In genomic region chr4:177974461-177974860, GRCh38 we compare ENCODE assay signal across 13 cellular contexts.
DNase-seq lines count a peak whose midpoint lies in the region; ATAC-seq, FAIRE-seq and TF ChIP-seq lines count a peak whose summit lies in the region.
"Had no signal": no experiment of that assay in that cellular context is flagged by ENCODE, and none has a peak within 500 bp of the region (broad histone marks: within the 10 kb centered on the region; RNA-seq: fewer than 3 reads in every experiment).

No MANE protein-coding gene starts in this region.

- FAIRE-seq in RCC 7860 (lab: Jason Lieb, UNC), result peak; percentile 76

- H3K27ac ChIP-seq in right atrium auricular region (no peak overlapping the region), suprapubic skin (no peak overlapping the region)
- H3K27ac ChIP-seq: GM23248 had no signal

- H3K27me3 ChIP-seq in right atrium auricular region (no peaks in the 10 kb centered on the region), suprapubic skin (no peaks in the 10 kb centered on the region)

- TF ChIP-seq CTCF in right atrium auricular region (IDR thresholded peaks at IDR 0.05), result no peak
- TF ChIP-seq CTCF in suprapubic skin (IDR thresholded peaks at IDR 0.05), result no peak

- in situ Hi-C loops in ACHN (cut with HindIII; ENCODE audit: low pct_ligation_motif_present, low pct_unique_long_range_greater_than_20kb, low sequenced_read_pairs), result no loop called here

- no peak for TF ChIP-seq EP300 in suprapubic skin (IDR thresholded peaks at IDR 0.05)

- no peak for TF ChIP-seq POLR2A in suprapubic skin (IDR thresholded peaks at IDR 0.05)

- H3K36me3 ChIP-seq in right atrium auricular region (no peaks in the 10 kb centered on the region), suprapubic skin (no peaks in the 10 kb centered on the region)

- no peak overlapping the region for H3K4me3 ChIP-seq in right atrium auricular region
- H3K4me3 ChIP-seq in suprapubic skin, result no peak overlapping the region
- H3K4me3 ChIP-seq: GM23248 had no signal

- H3K9me3 ChIP-seq in right atrium auricular region, result no peaks in the 10 kb centered on the region
- no peaks in the 10 kb centered on the region for H3K9me3 ChIP-seq in suprapubic skin

- WGBS in suprapubic skin, result 81% methylated on average over 1 of the region's 1 CpG

- no peak for ATAC-seq in GM19395 (IDR thresholded peaks at IDR 0.05; ENCODE audit: unreplicated experiment)

- H3K4me1 ChIP-seq in right atrium auricular region (no peaks in the 10 kb centered on the region), suprapubic skin (no peaks in the 10 kb centered on the region)

- DNase-seq in ACHN (peak; percentile 4), ELR (ENCODE audit: low read depth) (peak; percentile 28), RCC 7860 (ENCODE audit: low spot score) (peak; percentile 76), kidney glomerular epithelial cell (lab: John Stamatoyannopoulos, UW) (peak; percentile 37), right atrium auricular region (ENCODE audit: low spot score) (no peak), suprapubic skin (ENCODE audit: low spot score in 2 of 2) (no peak)
- DNase-seq in activated naive CD4-positive, alpha-beta T cell treated with Interleukin-2 at 50 U/mL for 16 hours, result no peak
- DNase-seq: C1 segment of cervical spinal cord; CD4-positive, alpha-beta T cell; DND-41; GM23248; H7 had no signal

Comparison
In these comparisons a context has a peak if more than half of its experiments do, and no peak if none do; other contexts are left out.
1. DNase-seq: peak in ACHN (single experiment), ELR (single experiment), RCC 7860 (single experiment) and kidney glomerular epithelial cell (single experiment); none in right atrium auricular region (single experiment), activated naive CD4-positive, alpha-beta T cell treated with Interleukin-2 at 50 U/mL for 16 hours (single experiment) and suprapubic skin (0 of 2).